ENCODE assay signal across 13 cellular contexts in genomic region chr2:102101844-102102635, GRCh38.
"Had no signal": no experiment of that assay in that cellular context is flagged by ENCODE, and none has a peak within 500 bp of the region (broad histone marks: within the 10 kb centered on the region; RNA-seq: fewer than 3 reads in every experiment).

No MANE protein-coding gene starts in this region.

- H3K9me3 Mint-ChIP-seq: naive thymus-derived CD8-positive, alpha-beta T cell had no signal

- H3K4me3 ChIP-seq: dorsolateral prefrontal cortex, lung, sigmoid colon had no signal

- DNase-seq: activated naive CD4-positive, alpha-beta T cell treated with anti-CD3 and anti-CD28 coated beads, Interleukin-2, amount 50 U/mL, for 16 hours; dorsolateral prefrontal cortex; hypothalamus; naive thymus-derived CD8-positive, alpha-beta T cell; nucleus accumbens; sigmoid colon; SK-N-SH; stimulated activated CD4-positive, alpha-beta T cell treated with anti-CD3 and anti-CD28 coated beads, Interleukin-12 subunit alpha, Interleukin-12 subunit beta, amount 100 ng/mL, for 4 hours; stimulated activated CD4-positive, alpha-beta T cell treated with anti-CD3 and anti-CD28 coated beads, Interleukin-2, amount 100 ng/mL, for 24 hours; T-helper 1 cell; T1000 had no signal

- H3K27me3 ChIP-seq: sigmoid colon had no signal

- ATAC-seq: activated CD4-positive, CD25-positive, alpha-beta regulatory T cell treated with anti-CD3 and anti-CD28 coated beads, Interleukin-2, amount 50 U/mL, for 24 hours; naive thymus-derived CD8-positive, alpha-beta T cell had no signal

- H3K36me3 ChIP-seq: sigmoid colon had no signal

- H3K4me3 Mint-ChIP-seq: naive thymus-derived CD8-positive, alpha-beta T cell had no signal

- H3K27ac ChIP-seq: dorsolateral prefrontal cortex had no signal

- H3K27ac Mint-ChIP-seq: naive thymus-derived CD8-positive, alpha-beta T cell had no signal
